Comparison of ENCODE assay signal across 8 cellular contexts in the genomic region with DNA sequence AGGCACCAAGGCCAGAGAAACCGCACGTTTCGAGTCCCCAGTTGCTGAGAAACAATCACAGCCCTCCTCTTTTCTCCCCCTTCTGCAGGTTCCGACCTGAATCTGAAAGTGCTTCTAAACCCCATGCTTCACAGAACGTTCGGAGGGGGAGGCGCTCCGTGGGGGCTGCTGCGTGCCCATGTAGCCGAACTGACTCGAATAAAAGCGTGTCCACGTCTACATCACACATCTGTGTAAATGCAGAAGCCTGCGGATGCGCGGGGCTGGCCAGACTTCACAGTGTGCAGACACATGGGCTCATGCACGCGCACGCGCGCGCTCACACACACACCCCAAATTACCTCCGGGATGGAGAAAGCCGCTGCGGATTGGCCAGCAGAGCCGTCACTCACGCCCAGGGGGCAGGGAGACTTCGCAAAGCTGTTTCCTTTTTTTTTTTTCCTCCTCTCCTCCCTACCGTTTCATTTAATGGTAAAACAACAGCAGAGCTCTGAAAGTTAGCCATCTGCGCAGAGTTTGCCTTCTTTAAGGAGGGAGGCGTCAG. TPM values are rescaled to one million over a fixed set of nuclear protein-coding genes. Genes with fewer than 3 reads are reported as not detected.
A peak's percentile ranks its signal among the peaks of the same experiment; 100 is the strongest.
DNase-seq lines count a peak whose midpoint lies in the region; ATAC-seq, FAIRE-seq and TF ChIP-seq lines count a peak whose summit lies in the region.

No MANE protein-coding gene starts in this region.

- H3K56ac ChIP-seq in mesendoderm (ENCODE audit: low read length), result peak overlapping the region; percentile 82

- no peak for TF ChIP-seq CTCF in Calu3 (IDR thresholded peaks at IDR 0.05; ENCODE audit: unreplicated experiment)

- H4K5ac ChIP-seq in mesendoderm (ENCODE audit: low read length), result no peak overlapping the region

- peak overlapping the region; percentile 91 for H3K27ac Mint-ChIP-seq in Calu3 (ENCODE audit: unreplicated experiment)

- H3K4me1 ChIP-seq in NT2/D1 (ENCODE audit: insufficient read depth, insufficient read length), result peaks cover under 1% of the 10 kb centered on the region
- H3K4me1 ChIP-seq in mesendoderm (ENCODE audit: control insufficient read depth, low read depth, low read length), result no peaks in the 10 kb centered on the region

- peaks cover 62% of the 10 kb centered on the region for H3K36me3 Mint-ChIP-seq in Calu3 (ENCODE audit: insufficient read depth, unreplicated experiment)

- TSS peak; percentile 86 for BruUV-seq in Calu3 (replicated peaks; lab: Mats Ljungman, UMichigan)

- H3K27ac ChIP-seq in mesendoderm (ENCODE audit: low read depth, low read length), result peak overlapping the region; percentile 38

- H3K4me3 ChIP-seq in NT2/D1 (ENCODE audit: insufficient read length, low read depth), result peak overlapping the region; percentile 68
- H3K4me3 ChIP-seq in mesendoderm (ENCODE audit: low read length), result peak overlapping the region; percentile 61

- no peak overlapping the region for H2AK5ac ChIP-seq in mesendoderm (ENCODE audit: low read length)

- no peaks in the 10 kb centered on the region for H3K9me3 ChIP-seq in NT2/D1 (ENCODE audit: insufficient read depth, low read length)

- no peak for FAIRE-seq in HTR-8/SVneo (lab: Jason Lieb, UNC)
- peak; percentile 93 for FAIRE-seq in endometrium (lab: Jason Lieb, UNC)

- no peak overlapping the region for H4K8ac ChIP-seq in mesendoderm (ENCODE audit: low read depth, low read length)

- no peak overlapping the region for H2BK15ac ChIP-seq in mesendoderm (replicated peaks; ENCODE audit: low read depth)

- no peak overlapping the region for H3K23ac ChIP-seq in mesendoderm (ENCODE audit: low read length)

- H3K27me3 Mint-ChIP-seq in Calu3 (ENCODE audit: unreplicated experiment), result no peaks in the 10 kb centered on the region

- no peak overlapping the region for H3K4ac ChIP-seq in mesendoderm (ENCODE audit: low read depth, low read length)

- CTCF ChIA-PET in Calu3 (lab: Charles Lee), result interaction anchor here (0.6 to 0.7 kb wide), 3 partner anchors 40 to 468 kb away, joined by 3 read pairs; no protein-coding TSS in a partner anchor

- peak overlapping the region; percentile 94 for H3K4me2 ChIP-seq in mesendoderm (ENCODE audit: low read length)

- H3K36me3 ChIP-seq in NT2/D1 (ENCODE audit: insufficient read depth, insufficient read length, low read length), result no peaks in the 10 kb centered on the region
- no peaks in the 10 kb centered on the region for H3K36me3 ChIP-seq in mesendoderm (ENCODE audit: control insufficient read depth, insufficient read depth, low read length)

- H3K79me2 ChIP-seq in mesendoderm (ENCODE audit: control insufficient read depth, insufficient read depth, low read length), result no peaks in the 10 kb centered on the region

- H3K9ac ChIP-seq in NT2/D1 (ENCODE audit: insufficient read length, low read depth) (peak overlapping the region; percentile 74), mesendoderm (ENCODE audit: low read length) (peak overlapping the region; percentile 68)

- peaks cover 11% of the 10 kb centered on the region for H3K27me3 ChIP-seq in NT2/D1 (ENCODE audit: insufficient read depth, insufficient read length)
- H3K27me3 ChIP-seq in mesendoderm (ENCODE audit: insufficient read depth, low read length, poor library complexity), result peaks cover 14% of the 10 kb centered on the region

- H2BK120ac ChIP-seq in mesendoderm (ENCODE audit: low read depth, low read length), result no peak overlapping the region

- no peak overlapping the region for H3K18ac ChIP-seq in mesendoderm (ENCODE audit: low read length)

- H3K4me1 Mint-ChIP-seq in Calu3 (ENCODE audit: low read depth, unreplicated experiment), result peaks cover 27% of the 10 kb centered on the region

- peak; percentile 71 for ATAC-seq in GM21390 (IDR thresholded peaks at IDR 0.05; ENCODE audit: unreplicated experiment)

- no peaks in the 10 kb centered on the region for H3K9me3 Mint-ChIP-seq in Calu3 (ENCODE audit: low read depth, unreplicated experiment)

- H3K4me3 Mint-ChIP-seq in Calu3 (ENCODE audit: low read depth, unreplicated experiment), result peak overlapping the region; percentile 89

- intact Hi-C loops in Calu3 (cut with micrococcal nuclease; ENCODE audit: unreplicated experiment), result loop anchor here (2.0 to 5.0 kb wide), 4 partner anchors 40 to 194 kb away; no protein-coding TSS in a partner anchor

- no CpG with 5 or more reads among the region's 31 CpGs for WGBS in mesendoderm (ENCODE audit: extremely low coverage, insufficient coverage, low lambda C conversion rate)

- H3K79me1 ChIP-seq in mesendoderm (ENCODE audit: low read length), result no peaks in the 10 kb centered on the region

- H2BK5ac ChIP-seq in mesendoderm (ENCODE audit: low read length), result no peak overlapping the region

- peak; percentile 99 for DNase-seq in Calu3
- DNase-seq in HTR-8/SVneo (ENCODE audit: insufficient read length, low spot score), result peak; percentile 88
- DNase-seq in NT2/D1 (ENCODE audit: low read depth, low spot score), result peak; percentile 90
- DNase-seq in activated CD8-positive, alpha-beta memory T cell treated with anti-CD3 and anti-CD28 coated beads, Interleukin-2, amount 50 U/mL, for 4 hours, result peak; percentile 99
- peak; percentile 99 for DNase-seq in mesendoderm
- DNase-seq in stimulated activated CD8-positive, alpha-beta memory T cell treated with anti-CD3 and anti-CD28 coated beads, Interleukin-12 subunit alpha, Interleukin-12 subunit beta, amount 100 ng/mL, for 24 hours (ENCODE audit: extremely low read depth), result peak; percentile 98

RNA-seq across cellular contexts. Expression of a gene that starts 2.3 kb away (rescaled TPM):
- 41.6 and 44.2 TPM in 2 replicates for total RNA-seq in Calu3 (2022)
- polyA plus RNA-seq in mesendoderm (2013, experiment 1 of 2), result 2.1 TPM
- polyA plus RNA-seq in mesendoderm (2013, experiment 2 of 2), result 2.6 TPM

Comparison
In these comparisons a context has a peak if more than half of its experiments do, and no peak if none do; other contexts are left out.
1. Peak in every context shown above with its lines: DNase-seq, ATAC-seq, H3K4me3 ChIP-seq and H3K27ac ChIP-seq.